In the genomic region with DNA sequence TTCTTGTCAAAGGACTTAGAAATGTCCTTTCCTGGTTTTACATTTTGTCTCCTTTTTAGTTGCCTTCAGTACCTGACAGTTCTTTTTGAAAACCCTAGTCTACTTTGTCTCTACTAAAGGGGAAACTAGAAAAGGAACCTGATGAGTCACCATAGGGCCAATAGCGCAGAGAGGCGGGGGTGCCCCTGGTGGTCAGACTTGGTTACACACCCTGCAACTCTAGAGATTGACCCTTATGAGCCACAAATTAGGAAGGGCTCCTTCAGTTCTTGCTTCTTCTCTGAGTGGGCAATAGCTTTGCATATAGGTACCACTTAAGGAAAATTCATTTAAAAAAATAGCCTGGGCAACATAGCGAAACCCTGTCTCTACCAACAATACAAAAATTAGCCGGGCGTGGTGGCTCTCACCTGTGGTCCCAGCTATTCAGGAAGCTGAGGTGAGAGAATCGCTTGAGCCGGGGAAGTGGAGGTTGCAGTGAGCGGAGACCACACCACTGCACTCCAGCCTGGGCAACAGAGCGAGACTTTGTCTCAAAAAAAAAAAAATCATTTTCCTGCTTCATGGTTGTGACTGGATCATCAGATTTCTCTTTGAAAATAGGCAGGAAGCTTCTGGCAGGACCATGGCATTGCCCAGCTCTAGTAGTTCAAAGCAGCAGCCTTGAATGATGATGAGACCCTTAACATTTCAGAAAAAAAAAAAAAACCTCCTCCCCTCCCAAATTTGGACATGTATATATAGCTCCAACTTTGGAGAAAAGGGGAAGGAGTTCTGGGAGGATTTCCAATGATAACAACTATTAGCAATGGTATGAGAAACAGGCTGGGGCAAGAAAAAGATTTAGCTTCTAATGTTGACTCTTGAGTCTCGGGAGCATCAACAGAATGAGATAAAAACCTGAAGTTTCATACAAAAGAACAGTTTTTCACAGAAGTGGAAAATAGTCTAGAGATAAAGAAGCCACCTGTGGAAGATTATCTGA, we compare ENCODE assay signal across 8 cellular contexts. TPM values are rescaled to one million over a fixed set of nuclear protein-coding genes. Genes with fewer than 3 reads are reported as not detected.
DNase-seq lines count a peak whose midpoint lies in the region; ATAC-seq, FAIRE-seq and TF ChIP-seq lines count a peak whose summit lies in the region.

No MANE protein-coding gene starts in this region.

- no peaks in the 10 kb centered on the region for H3K79me2 ChIP-seq in H1 (ENCODE audit: control insufficient read depth in 1 of 2, insufficient read depth in 2 of 2, low read length in 2 of 2)

- peak overlapping the region; percentile 87 for H3K27ac Mint-ChIP-seq in stimulated activated effector memory CD8-positive, alpha-beta T cell treated with anti-CD3 and anti-CD28 coated beads, Interleukin-12 subunit alpha, Interleukin-12 subunit beta, amount 100 ng/mL, for 72 hours

- H3K9ac ChIP-seq in H1 (replicated peaks in 1 of 4; ENCODE audit: extremely low read depth in 1 of 4, low read depth in 3 of 4, low read length in 3 of 4) = no peak overlapping the region

- no peaks in the 10 kb centered on the region for H3K9me3 Mint-ChIP-seq in stimulated activated effector memory CD8-positive, alpha-beta T cell treated with anti-CD3 and anti-CD28 coated beads, Interleukin-12 subunit alpha, Interleukin-12 subunit beta, amount 100 ng/mL, for 72 hours

- H3K79me1 ChIP-seq in H1 (ENCODE audit: low read depth, low read length) = no peaks in the 10 kb centered on the region

- no peak overlapping the region for H3K14ac ChIP-seq in H1 (ENCODE audit: insufficient read length)

- DNase-seq in AG09319 (ENCODE audit: extremely low read depth, low read depth) = no peak
- DNase-seq in NOMO-1 (lab: John Stamatoyannopoulos, UW; ENCODE audit: unreplicated experiment in 2 of 2) = peak; percentile 86 to 96
- DNase-seq in activated CD8-positive, alpha-beta memory T cell treated with anti-CD3 and anti-CD28 coated beads for 24 hours = peak; percentile 88
- DNase-seq in H1 (ENCODE audit: low read depth in 1 of 2, low spot score in 2 of 2) = peak in 1 of 2 experiments; percentile 90
- peak; percentile 71 for DNase-seq in myocyte (ENCODE audit: low read depth)
- peak; percentile 67 to 90 for DNase-seq in stimulated activated effector memory CD8-positive, alpha-beta T cell treated with anti-CD3 and anti-CD28 coated beads, Interleukin-12 subunit alpha, Interleukin-12 subunit beta, amount 100 ng/mL, for 72 hours (ENCODE audit: low spot score in 2 of 2)

- no peak overlapping the region for H4K8ac ChIP-seq in H1 (ENCODE audit: extremely low read depth, insufficient read depth, low read length)

- H2AK5ac ChIP-seq in H1 (ENCODE audit: low read depth, low read length) = no peak overlapping the region

- H2BK12ac ChIP-seq in H1 (ENCODE audit: low read depth, low read length) = no peak overlapping the region

- H3K23ac ChIP-seq in H1 (ENCODE audit: insufficient read length) = no peak overlapping the region

- peak overlapping the region; percentile 62 for H4K5ac ChIP-seq in H1 (ENCODE audit: insufficient read length, low read depth, low read length)

- 65% methylated on average over 10 of the region's 10 CpGs; no CpG with 5 or more reads in 1 of the 2 experiments for WGBS in H1 (ENCODE audit: extremely low coverage in 1 of 2, insufficient coverage in 1 of 2, insufficient read length in 1 of 2, insufficient replicate concordance in 2 of 2, low coverage in 1 of 2, low lambda C conversion rate in 2 of 2, missing lambda C conversion rate in 1 of 2), 2 experiments

- H2BK15ac ChIP-seq in H1 (ENCODE audit: low read length) = no peak overlapping the region

- no peak overlapping the region for H4K91ac ChIP-seq in H1 (replicated peaks; ENCODE audit: insufficient read length, low read length)

- H2BK5ac ChIP-seq in H1 (ENCODE audit: low read depth, low read length) = no peak overlapping the region

- TF ChIP-seq POLR2A in H1 (IDR thresholded peaks at IDR 0.05; ENCODE audit: control extremely low read depth in 1 of 2, low read depth in 2 of 2, low read length in 2 of 2) = no peak

- no peak overlapping the region for H2BK120ac ChIP-seq in H1 (replicated peaks; ENCODE audit: low read depth, low read length)

- H3K4me2 ChIP-seq in H1 (ENCODE audit: insufficient read depth in 1 of 2, low read depth in 2 of 2, low read length in 2 of 2) = no peak overlapping the region

- no peak overlapping the region for H3K4me3 ChIP-seq in H1 (ENCODE audit: extremely low read depth in 1 of 4, insufficient read depth in 2 of 4, low read depth in 3 of 4, low read length in 4 of 4)

- peak; percentile 74 to 83 for TF ChIP-seq RAD21 in H1 (IDR thresholded peaks at IDR 0.05 in 1 of 2, conservative IDR thresholded peaks at IDR 0.05 in 1 of 2; ENCODE audit: low read depth in 2 of 2, low read length in 2 of 2)

- H3K4ac ChIP-seq in H1 (replicated peaks; ENCODE audit: insufficient read length, low read depth, low read length) = no peak overlapping the region

- no peaks in the 10 kb centered on the region for H3K23me2 ChIP-seq in H1 (ENCODE audit: low read depth, low read length)

- H2BK20ac ChIP-seq in H1 (ENCODE audit: low read length) = no peak overlapping the region

- H3K4me1 Mint-ChIP-seq in stimulated activated effector memory CD8-positive, alpha-beta T cell treated with anti-CD3 and anti-CD28 coated beads, Interleukin-12 subunit alpha, Interleukin-12 subunit beta, amount 100 ng/mL, for 72 hours = peaks cover 44% of the 10 kb centered on the region

- H3K18ac ChIP-seq in H1 (ENCODE audit: extremely low read depth, low read length) = no peak overlapping the region

- TF ChIP-seq CTCF in AG09319 (IDR thresholded peaks at IDR 0.05; ENCODE audit: low read depth, low read length) (peak; percentile 63), H1 (IDR thresholded peaks at IDR 0.05; ENCODE audit: control extremely low read depth in 1 of 3, insufficient read depth in 1 of 3, low read depth in 1 of 3, low read length in 3 of 3) (peak; percentile 84 to 90 (median 89))

- POLR2A ChIA-PET in H1 (lab: Charles Lee; ENCODE audit: partially characterized antibody) = interaction anchor here (1.1 to 1.6 kb wide), 3 partner anchors 13 to 71 kb away, joined by 3 read pairs; no protein-coding TSS in a partner anchor

- H3K4me1 ChIP-seq in H1 (replicated peaks in 1 of 4; ENCODE audit: control insufficient read depth in 3 of 4, insufficient read depth in 4 of 4, low read length in 3 of 4) = no peaks in the 10 kb centered on the region

- peak overlapping the region; percentile 94; the same call in 1 of the 2 replicates for H2AFZ ChIP-seq in H1 (ENCODE audit: low read length)

- CTCF ChIA-PET in H1 (lab: Charles Lee; ENCODE audit: partially characterized antibody) = interaction anchor here (0.6 to 10.3 kb wide), 54 partner anchors 8 to 495 kb away, joined by 3 to 205 read pairs (median 5); no protein-coding TSS in a partner anchor

- no peak overlapping the region for H3K27ac ChIP-seq in H1 (ENCODE audit: low read depth, low read length)

- H3K36me3 ChIP-seq in H1 (ENCODE audit: control insufficient read depth in 2 of 4, insufficient read depth in 4 of 4, low read length in 3 of 4) = no peaks in the 10 kb centered on the region; a peak in 2 of 8 replicates

- no peak for FAIRE-seq in H1 (lab: Jason Lieb, UNC)

- ATAC-seq in GM18520 (IDR thresholded peaks at IDR 0.05; ENCODE audit: unreplicated experiment) (peak; percentile 71), HG03025 (IDR thresholded peaks at IDR 0.05; ENCODE audit: low FRiP score, unreplicated experiment) (peak; percentile 94)
- ATAC-seq in stimulated activated effector memory CD8-positive, alpha-beta T cell treated with anti-CD3 and anti-CD28 coated beads, Interleukin-12 subunit alpha, Interleukin-12 subunit beta, amount 100 ng/mL, for 72 hours = peak; percentile 97

- no peaks in the 10 kb centered on the region for H3K9me3 ChIP-seq in H1 (ENCODE audit: insufficient read depth in 2 of 2, low read depth in 1 of 2, low read length in 1 of 2)

- no peaks in the 10 kb centered on the region for H4K20me1 ChIP-seq in H1 (replicated peaks in 1 of 2; ENCODE audit: control insufficient read depth in 1 of 2, insufficient read depth in 2 of 2, low read length in 2 of 2)

- no peak overlapping the region for H3K56ac ChIP-seq in H1 (replicated peaks; ENCODE audit: insufficient read length, low read depth, low read length)

- no peaks in the 10 kb centered on the region for H3K27me3 ChIP-seq in H1 (replicated peaks in 1 of 4; ENCODE audit: control insufficient read depth in 3 of 4, extremely low read depth in 1 of 4, insufficient read depth in 3 of 4, low read length in 3 of 4)

- peak overlapping the region; percentile 49 for H3K4me3 Mint-ChIP-seq in stimulated activated effector memory CD8-positive, alpha-beta T cell treated with anti-CD3 and anti-CD28 coated beads, Interleukin-12 subunit alpha, Interleukin-12 subunit beta, amount 100 ng/mL, for 72 hours

- peaks cover 98% of the 10 kb centered on the region for H3K36me3 Mint-ChIP-seq in stimulated activated effector memory CD8-positive, alpha-beta T cell treated with anti-CD3 and anti-CD28 coated beads, Interleukin-12 subunit alpha, Interleukin-12 subunit beta, amount 100 ng/mL, for 72 hours

- TF ChIP-seq EP300 in H1 (IDR thresholded peaks at IDR 0.05; ENCODE audit: borderline replicate concordance in 1 of 2, low read depth in 2 of 2, low read length in 2 of 2) = 0 out of 3 replicates have a peak, but pooled peaks of 1 of the 2 experiments have one; percentile 8

TF ChIP-seq in H1, 55 proteins besides CTCF, POLR2A, EP300 and RAD21:
- peak; percentile 91 for TF ChIP-seq MAFK (IDR thresholded peaks at IDR 0.05; ENCODE audit: low read depth, low read length)
- TF ChIP-seq JUND (IDR thresholded peaks at IDR 0.05; ENCODE audit: low read length) = peak; percentile 99
- TF ChIP-seq, protein P1, sequence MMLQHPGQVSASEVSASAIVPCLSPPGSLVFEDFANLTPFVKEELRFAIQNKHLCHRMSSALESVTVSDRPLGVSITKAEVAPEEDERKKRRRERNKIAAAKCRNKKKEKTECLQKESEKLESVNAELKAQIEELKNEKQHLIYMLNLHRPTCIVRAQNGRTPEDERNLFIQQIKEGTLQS (IDR thresholded peaks at IDR 0.05; ENCODE audit: insufficient read depth, low read depth, low read length) = peak; percentile 64; the same call in 1 of the 2 replicates
- peak; percentile 98 for TF ChIP-seq BACH1 (IDR thresholded peaks at IDR 0.05; ENCODE audit: low read length)
- no peak for TF ChIP-seq CHD1 (IDR thresholded peaks at IDR 0.05; ENCODE audit: low read depth, low read length)
- TF ChIP-seq FOSL1 (IDR thresholded peaks at IDR 0.05; ENCODE audit: insufficient read depth, low read depth, low read length) = 0 out of 2 replicates have a peak, but pooled peaks have one; percentile 4

RNA-seq across cellular contexts. Expression of a gene that starts 45.2 kb away (rescaled TPM):
- total RNA-seq in H1 (2021; fragmentation: NEBNext Ultra II Directional; extraction: Animal tissue kit (Norgen Biotek cat#: 25700)) = 15.9 and 16.6 TPM in 2 replicates
- polyA plus RNA-seq in H1 (2011; rRNA removed) = 2.6 and 3.5 TPM in 2 replicates
- 6.7 TPM for polyA plus RNA-seq in H1 (2011; cell fraction: cytosol; rRNA removed)
- polyA plus RNA-seq in H1 (2011; cell fraction: nucleus; rRNA removed) = 2.2 TPM
- 4.6 to 8.1 TPM (median 6.2 TPM) in 4 replicates for polyA plus RNA-seq in H1 (2012, experiment 1 of 2)
- 0.55 TPM for polyA plus RNA-seq in H1 (2012, experiment 2 of 2)
- 7.1 TPM for polyA plus RNA-seq in H1 (2013, experiment 1 of 2)
- polyA plus RNA-seq in H1 (2013, experiment 2 of 2) = 7.3 TPM
- 11.0 and 14.5 TPM in 2 replicates for polyA minus RNA-seq in H1 (2011; rRNA and poly(A)+ RNA removed)
- 11.8 TPM for polyA minus RNA-seq in H1 (2011; cell fraction: cytosol; rRNA and poly(A)+ RNA removed)
- 13.7 TPM for polyA minus RNA-seq in H1 (2011; cell fraction: nucleus; rRNA and poly(A)+ RNA removed)
- total RNA-seq in myocyte = 5.1 and 5.5 TPM in 2 replicates
- 2.8 TPM for polyA plus RNA-seq in myocyte (2012)
